8 cellular contexts compared by ENCODE assay signal in the genomic region with DNA sequence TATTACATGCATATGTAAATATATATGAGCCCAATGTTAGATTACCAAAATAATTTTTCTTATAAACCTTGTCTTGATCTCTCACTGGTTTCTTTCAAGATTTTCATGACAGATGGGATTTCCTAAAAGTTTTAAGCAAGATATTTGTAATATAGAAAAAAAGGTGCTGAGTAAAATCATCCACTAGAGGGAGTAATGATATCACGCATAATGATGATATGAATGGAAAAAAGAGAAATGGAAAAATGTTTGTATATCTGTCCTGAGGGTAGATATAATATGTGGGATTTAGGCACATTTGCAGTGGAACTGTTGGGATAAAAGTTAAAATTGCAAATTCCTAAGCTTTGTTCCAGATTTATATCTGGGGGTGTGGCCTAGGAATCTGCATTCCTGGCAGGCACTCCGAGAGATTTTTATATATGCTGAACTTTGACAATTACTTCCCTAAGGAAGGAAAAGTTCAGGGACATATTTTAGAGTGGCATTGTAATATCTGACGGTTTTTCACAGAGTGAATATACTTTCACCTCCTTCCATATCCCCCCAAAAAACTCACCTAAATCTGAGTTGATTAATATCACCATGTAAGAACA.
DNase-seq lines count a peak whose midpoint lies in the region; ATAC-seq and TF ChIP-seq lines count a peak whose summit lies in the region.

No MANE protein-coding gene starts in this region.

- peaks cover 76% of the 10 kb centered on the region for H3K4me1 Mint-ChIP-seq in stimulated activated memory B cell treated with anti-CD40 and anti-IgM and Interleukin-4, amounts not matched to agents 10 μg/mL and 1 μg/mL and 100 μg/mL, for 72 hours

- CTCF ChIA-PET in PC-9 (lab: Charles Lee): interaction anchor here (0.6 to 1.0 kb wide), 3 partner anchors 11 to 1176 kb away, joined by 3 read pairs; no protein-coding TSS in a partner anchor

- no peak for TF ChIP-seq POLR2A in heart left ventricle (IDR thresholded peaks at IDR 0.05)
- no peak for TF ChIP-seq POLR2A in erythroblast (IDR thresholded peaks at IDR 0.05; ENCODE audit: low read length)

- H3K4me3 ChIP-seq in heart left ventricle (no peak overlapping the region), right cardiac atrium (ENCODE audit: low read length) (no peak overlapping the region), PC-9 (no peak overlapping the region)

- peak overlapping the region; percentile 5 for H3K27ac Mint-ChIP-seq in stimulated activated memory B cell treated with anti-CD40 and anti-IgM and Interleukin-4, amounts not matched to agents 10 μg/mL and 1 μg/mL and 100 μg/mL, for 72 hours

- POLR2A ChIA-PET in PC-9 (lab: Charles Lee; ENCODE audit: unreplicated experiment): no interaction called here

- BruUV-seq in PC-9 (replicated peaks; lab: Mats Ljungman, UMichigan): no TSS peak

- H3K9me3 Mint-ChIP-seq in stimulated activated memory B cell treated with anti-CD40 and anti-IgM and Interleukin-4, amounts not matched to agents 10 μg/mL and 1 μg/mL and 100 μg/mL, for 72 hours: no peaks in the 10 kb centered on the region

- no peaks in the 10 kb centered on the region for H3K27me3 ChIP-seq in heart left ventricle
- no peaks in the 10 kb centered on the region for H3K27me3 ChIP-seq in right cardiac atrium (ENCODE audit: control insufficient read depth, insufficient read depth)
- no peaks in the 10 kb centered on the region for H3K27me3 ChIP-seq in PC-9 (ENCODE audit: insufficient read depth, low read depth)

- H4K20me1 ChIP-seq in PC-9 (ENCODE audit: insufficient read depth): no peaks in the 10 kb centered on the region

- H3F3A ChIP-seq in PC-9 (ENCODE audit: insufficient read depth, low read depth): no peaks in the 10 kb centered on the region

- ATAC-seq in heart left ventricle (no peak), right cardiac atrium (no peak), GM21360 (IDR thresholded peaks at IDR 0.05; ENCODE audit: unreplicated experiment) (no peak), HG02973 (IDR thresholded peaks at IDR 0.05; ENCODE audit: unreplicated experiment) (no peak), HG03039 (IDR thresholded peaks at IDR 0.05; ENCODE audit: unreplicated experiment) (no peak)
- no peak for ATAC-seq in stimulated activated memory B cell treated with anti-CD40 and anti-IgM and Interleukin-4, amounts not matched to agents 10 μg/mL and 1 μg/mL and 100 μg/mL, for 72 hours

- WGBS in heart left ventricle, 4 donors: 25 to 32% (median 29%) methylated on average over 3 of the region's 3 CpGs
- WGBS in right cardiac atrium: 22% methylated on average over 3 of the region's 3 CpGs

- H3K4me1 ChIP-seq in heart left ventricle (peaks cover 0 to 46% (median 6%) of the 10 kb centered on the region in 12 donors), right cardiac atrium (ENCODE audit: control insufficient read depth, insufficient read depth, low read length) (peaks cover 2% of the 10 kb centered on the region), PC-9 (replicated peaks; ENCODE audit: insufficient read depth) (no peaks in the 10 kb centered on the region)

- H3K4me2 ChIP-seq in PC-9: no peak overlapping the region

- no peak overlapping the region for H3K27ac ChIP-seq in heart left ventricle
- no peak overlapping the region for H3K27ac ChIP-seq in right cardiac atrium (ENCODE audit: low read length)
- no peak overlapping the region for H3K27ac ChIP-seq in PC-9

- DNase-seq in heart left ventricle (no peak), right cardiac atrium (no peak), PC-9 (no peak), erythroblast (lab: John Stamatoyannopoulos, UW) (peak; percentile 11 to 34)

- intact Hi-C loops in heart left ventricle (cut with DNase I): loop anchor here in 9 of 10 donors (5.0 to 10.0 kb wide), 7 partner anchors 127 to 1542 kb away; no protein-coding TSS in a partner anchor
- intact Hi-C loops in right cardiac atrium (cut with DNase I): loop anchor here in 3 of 4 donors (5.0 to 10.0 kb wide), 2 partner anchors 130 to 1177 kb away; no protein-coding TSS in a partner anchor
- intact Hi-C loops in PC-9 (cut with micrococcal nuclease; ENCODE audit: unreplicated experiment): loop anchor here (1.0 to 10.0 kb wide), 5 partner anchors 200 to 1442 kb away; no protein-coding TSS in a partner anchor

- H3K9me3 ChIP-seq in heart left ventricle (peaks cover 0 to under 1% (median 0%) of the 10 kb centered on the region in 12 donors), right cardiac atrium (ENCODE audit: control insufficient read depth, low read length) (no peaks in the 10 kb centered on the region), PC-9 (ENCODE audit: insufficient read depth, low read depth) (no peaks in the 10 kb centered on the region)

- no peak overlapping the region for H2AFZ ChIP-seq in PC-9

- no peaks in the 10 kb centered on the region for H3K79me2 ChIP-seq in PC-9 (ENCODE audit: low read depth)

- no peaks in the 10 kb centered on the region for H3K27me3 Mint-ChIP-seq in stimulated activated memory B cell treated with anti-CD40 and anti-IgM and Interleukin-4, amounts not matched to agents 10 μg/mL and 1 μg/mL and 100 μg/mL, for 72 hours

- peak; percentile 47 to 75 (median 64) for TF ChIP-seq CTCF in heart left ventricle (IDR thresholded peaks at IDR 0.05)
- peak; percentile 77 for TF ChIP-seq CTCF in PC-9 (conservative IDR thresholded peaks at IDR 0.05)

- H3K9me2 ChIP-seq in PC-9 (ENCODE audit: insufficient read depth): no peaks in the 10 kb centered on the region

- H3K4me3 Mint-ChIP-seq in stimulated activated memory B cell treated with anti-CD40 and anti-IgM and Interleukin-4, amounts not matched to agents 10 μg/mL and 1 μg/mL and 100 μg/mL, for 72 hours: no peak overlapping the region

- H3K36me3 Mint-ChIP-seq in stimulated activated memory B cell treated with anti-CD40 and anti-IgM and Interleukin-4, amounts not matched to agents 10 μg/mL and 1 μg/mL and 100 μg/mL, for 72 hours: no peaks in the 10 kb centered on the region

- H3K36me3 ChIP-seq in heart left ventricle: no peaks in the 10 kb centered on the region
- H3K36me3 ChIP-seq in PC-9 (ENCODE audit: low read depth): no peaks in the 10 kb centered on the region

Comparison
In these comparisons a context has a peak if more than half of its experiments do, and no peak if none do; other contexts are left out.
1. DNase-seq: peak in erythroblast (2 of 2); none in heart left ventricle (0 of 5), right cardiac atrium (0 of 3) and PC-9 (0 of 2).